12 cellular contexts compared by ENCODE assay signal in the genomic region with DNA sequence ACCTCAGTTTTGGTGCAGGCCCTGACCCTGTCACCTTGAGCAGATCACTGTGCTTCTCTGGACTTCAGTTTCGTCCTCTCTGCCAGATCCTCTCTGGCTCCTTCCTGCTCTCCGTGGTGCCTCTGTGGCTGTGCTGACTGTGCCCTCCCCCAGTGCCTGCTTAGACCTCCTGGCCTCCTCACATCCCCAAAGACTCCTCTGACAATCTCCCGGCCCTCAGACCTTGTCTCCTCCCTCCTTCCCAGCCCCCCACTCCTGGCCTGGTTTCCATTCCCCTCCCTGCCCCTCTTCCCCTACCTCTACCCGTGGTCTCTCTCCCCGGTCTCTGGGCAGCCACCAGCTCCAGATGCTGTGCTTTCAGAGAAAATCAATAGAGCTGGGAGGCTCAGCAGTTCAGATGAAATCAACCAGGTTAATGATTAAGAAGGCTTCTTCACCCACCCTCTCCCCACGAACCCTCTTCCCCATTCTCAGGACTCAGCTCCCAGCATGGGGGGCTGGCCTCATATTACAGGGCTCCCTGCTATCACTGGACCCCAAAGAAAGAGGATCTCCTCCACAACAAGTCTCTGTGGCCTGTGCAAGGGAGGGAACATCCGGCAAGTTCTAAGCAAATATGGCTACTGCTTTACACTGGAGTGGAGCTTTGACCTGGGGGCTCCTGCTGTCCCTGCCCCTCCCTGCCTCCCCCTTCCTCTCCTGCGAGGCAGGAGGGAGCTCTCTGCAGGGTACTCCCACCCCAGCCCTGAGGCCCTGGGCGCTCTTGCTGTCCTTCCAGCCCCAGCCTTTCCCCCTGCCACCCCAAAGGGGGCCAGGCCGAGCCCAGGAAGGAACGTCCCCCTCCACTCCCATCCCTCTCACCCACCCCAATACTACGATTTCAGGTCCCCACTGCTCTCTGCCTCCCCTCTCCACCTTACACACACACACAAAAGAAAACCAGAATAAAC. TPM values are rescaled to one million over a fixed set of nuclear protein-coding genes. Genes with fewer than 3 reads are reported as not detected.
DNase-seq lines count a peak whose midpoint lies in the region; ATAC-seq and FAIRE-seq lines count a peak whose summit lies in the region.
"Had no signal": no experiment of that assay in that cellular context is flagged by ENCODE, and none has a peak within 500 bp of the region (broad histone marks: within the 10 kb centered on the region; RNA-seq: fewer than 3 reads in every experiment).

No MANE protein-coding gene starts in this region.

- H3K36me3 Mint-ChIP-seq in activated T-helper 17 cell treated with anti-CD3 and anti-CD28 coated beads, Interleukin-2, amount 50 U/mL, for 72 hours (ENCODE audit: low read depth): no peaks in the 10 kb centered on the region

- H2BK12ac ChIP-seq in trophoblast cell (ENCODE audit: low read length): peak overlapping the region; percentile 28

- H3K36me3 ChIP-seq in iPS-20b (ENCODE audit: insufficient read depth, low read depth, low read length) (no peaks in the 10 kb centered on the region; the same call in 1 of the 2 replicates), trophoblast cell (ENCODE audit: control insufficient read depth in 1 of 2, insufficient read depth in 2 of 2, low read length in 2 of 2) (peaks cover 0 to 6% of the 10 kb centered on the region in 2 experiments)

- H3K4me3 ChIP-seq in iPS-20b (ENCODE audit: low read length) (0 out of 2 replicates have a peak overlapping the region, but pooled peaks have one; percentile 7), trophoblast cell (ENCODE audit: low read depth, low read length) (no peak overlapping the region)

- no peaks in the 10 kb centered on the region for H3K79me2 ChIP-seq in trophoblast cell (ENCODE audit: control insufficient read depth, insufficient read depth, low read length, poor library complexity)

- peak overlapping the region; percentile 80 for H3K27ac Mint-ChIP-seq in activated T-helper 17 cell treated with anti-CD3 and anti-CD28 coated beads, Interleukin-2, amount 50 U/mL, for 72 hours
- H3K27ac Mint-ChIP-seq: B cell had no signal

- H2BK5ac ChIP-seq in trophoblast cell (ENCODE audit: low read depth, low read length, poor library complexity): no peak overlapping the region

- H4K91ac ChIP-seq in trophoblast cell (ENCODE audit: low read depth, low read length): peak overlapping the region; percentile 57

- H3K4ac ChIP-seq in trophoblast cell (ENCODE audit: low read depth, low read length): peak overlapping the region; percentile 9

- no CpG with 5 or more reads among the region's 12 CpGs for WGBS in trophoblast cell (ENCODE audit: extremely low coverage, insufficient coverage, insufficient read length)

- no peak for ATAC-seq in activated T-helper 17 cell treated with anti-CD3 and anti-CD28 coated beads, Interleukin-2, amount 50 U/mL, for 72 hours (replicated peaks)
- ATAC-seq in GM21717 (IDR thresholded peaks at IDR 0.05; ENCODE audit: unreplicated experiment) (no peak), HG03521 (IDR thresholded peaks at IDR 0.05; ENCODE audit: unreplicated experiment) (no peak), GM21390 (IDR thresholded peaks at IDR 0.05; ENCODE audit: unreplicated experiment) (no peak)

- peak overlapping the region; percentile 42; the same call in 1 of the 2 replicates for H3K9ac ChIP-seq in iPS-20b (ENCODE audit: low read depth, low read length)
- H3K9ac ChIP-seq in trophoblast cell (ENCODE audit: low read length): no peak overlapping the region

- H3K27ac ChIP-seq in iPS-20b (ENCODE audit: low read length) (no peak overlapping the region), trophoblast cell (ENCODE audit: low read depth, low read length) (peak overlapping the region; percentile 22)
- H3K27ac ChIP-seq: epithelial cell of prostate had no signal

- peaks cover 5% of the 10 kb centered on the region for H3K4me1 Mint-ChIP-seq in activated T-helper 17 cell treated with anti-CD3 and anti-CD28 coated beads, Interleukin-2, amount 50 U/mL, for 72 hours
- H3K4me1 Mint-ChIP-seq: B cell had no signal

- H2AFZ ChIP-seq in trophoblast cell (ENCODE audit: insufficient read depth, low read length, poor library complexity): peak overlapping the region; percentile 20

- H3K14ac ChIP-seq in trophoblast cell (ENCODE audit: low read length): peak overlapping the region; percentile 13

- H4K12ac ChIP-seq in trophoblast cell (ENCODE audit: low read depth, low read length): no peak overlapping the region

- H3K9me3 ChIP-seq in iPS-20b (ENCODE audit: insufficient read depth, low read depth, low read length): no peaks in the 10 kb centered on the region
- H3K9me3 ChIP-seq in trophoblast cell (ENCODE audit: insufficient read depth, low read depth, low read length): peaks cover 2% of the 10 kb centered on the region

- no peak overlapping the region for H3K23ac ChIP-seq in trophoblast cell (ENCODE audit: low read length)

- H3K9me3 Mint-ChIP-seq in activated T-helper 17 cell treated with anti-CD3 and anti-CD28 coated beads, Interleukin-2, amount 50 U/mL, for 72 hours: no peaks in the 10 kb centered on the region

- no peak overlapping the region for H3K18ac ChIP-seq in trophoblast cell (ENCODE audit: low read length)

- H3K27me3 Mint-ChIP-seq in activated T-helper 17 cell treated with anti-CD3 and anti-CD28 coated beads, Interleukin-2, amount 50 U/mL, for 72 hours: no peaks in the 10 kb centered on the region

- DNase-seq in GM18507 (ENCODE audit: extremely low spot score, insufficient read length, low read depth) (no peak), trophoblast cell (no peak), GOT3 (lab: John Stamatoyannopoulos, UW) (no peak)
- DNase-seq: amniotic stem cell, NCI-H1105 treated with DMSO at 0.1 percent for 48 hours had no signal

- peak overlapping the region; percentile 11 for H4K8ac ChIP-seq in trophoblast cell (ENCODE audit: low read depth, low read length)

- peaks cover 5% of the 10 kb centered on the region for H3K79me1 ChIP-seq in trophoblast cell (ENCODE audit: low read length)

- H3K4me1 ChIP-seq in iPS-20b (ENCODE audit: insufficient read depth, low read length) (peaks cover 19% of the 10 kb centered on the region), trophoblast cell (ENCODE audit: control insufficient read depth in 1 of 2, insufficient read depth in 2 of 2, low read length in 2 of 2) (peaks cover 9 to 19% of the 10 kb centered on the region in 2 experiments)

- peak overlapping the region; percentile 27 for H2BK120ac ChIP-seq in trophoblast cell (ENCODE audit: insufficient read depth, low read length, poor library complexity)

- H3K27me3 ChIP-seq in iPS-20b (ENCODE audit: insufficient read depth, low read length): no peaks in the 10 kb centered on the region
- no peaks in the 10 kb centered on the region for H3K27me3 ChIP-seq in trophoblast cell (ENCODE audit: insufficient read depth, low read length)

- peak overlapping the region; percentile 8 for H2AK5ac ChIP-seq in trophoblast cell (ENCODE audit: low read length)

- H3K4me3 Mint-ChIP-seq in activated T-helper 17 cell treated with anti-CD3 and anti-CD28 coated beads, Interleukin-2, amount 50 U/mL, for 72 hours: no peak overlapping the region
- H3K4me3 Mint-ChIP-seq: B cell had no signal

- no peak overlapping the region for H3K4me2 ChIP-seq in trophoblast cell (ENCODE audit: low read length)

- FAIRE-seq in GM18507 (lab: Jason Lieb, UNC): peak; percentile 33

RNA-seq across cellular contexts. Expression of a gene that starts 8.5 kb away (rescaled TPM):
- 1 to 10 TPM; 3.5 to 7.5 TPM for total RNA-seq in activated T-helper 17 cell treated with anti-CD3 and anti-CD28 coated beads, Interleukin-2, amount 50 U/mL, for 72 hours
- 4.5 and 5.2 TPM in 2 replicates for polyA plus RNA-seq in trophoblast cell (2013)

RNA-seq across cellular contexts. Expression of a gene that starts 16.4 kb away (rescaled TPM):
- total RNA-seq in activated T-helper 17 cell treated with anti-CD3 and anti-CD28 coated beads, Interleukin-2, amount 50 U/mL, for 72 hours: under 1 TPM; 0.16 to 0.17 TPM
- 17.2 TPM in 2 replicates for polyA plus RNA-seq in trophoblast cell (2013)
- total RNA-seq: B cell had no signal

RNA-seq across cellular contexts. Expression of a gene that starts 28.0 kb away (rescaled TPM):
- 10 to 100 TPM; 28.6 to 31.0 TPM for total RNA-seq in activated T-helper 17 cell treated with anti-CD3 and anti-CD28 coated beads, Interleukin-2, amount 50 U/mL, for 72 hours
- polyA plus RNA-seq in trophoblast cell (2013): 14.9 and 15.9 TPM in 2 replicates
